17 cellular contexts compared by ENCODE assay signal in the genomic region with DNA sequence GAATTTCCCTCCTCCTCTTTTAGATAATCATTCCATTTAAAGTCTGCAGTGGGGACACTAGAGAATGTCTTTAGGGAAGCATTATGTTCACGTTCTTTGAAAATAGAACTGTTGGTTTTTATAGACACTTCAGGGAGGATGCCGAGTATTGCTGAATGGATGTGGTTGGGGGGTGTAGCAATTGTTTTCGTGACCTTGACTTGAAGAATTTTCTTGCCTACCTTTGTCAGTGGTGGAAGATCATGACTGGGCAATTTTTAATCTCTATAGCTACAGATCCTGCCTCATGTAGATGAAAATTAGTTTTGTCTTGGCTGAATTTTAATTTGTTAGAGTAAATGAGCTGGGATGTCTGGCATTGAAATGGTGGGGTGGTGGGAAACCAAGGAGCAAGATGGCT. TPM values are rescaled to one million over a fixed set of nuclear protein-coding genes. Genes with fewer than 3 reads are reported as not detected.
"Had no signal": no experiment of that assay in that cellular context is flagged by ENCODE, and none has a peak within 500 bp of the region (broad histone marks: within the 10 kb centered on the region; RNA-seq: fewer than 3 reads in every experiment).

No MANE protein-coding gene starts in this region.

- DNase-seq: activated CD4-positive, alpha-beta T cell treated with anti-CD3 and anti-CD28 coated beads, Interleukin-2, amount 50 U/mL, for 4 hours; activated T-cell treated with anti-CD3 and anti-CD28 coated beads, Interleukin-2, amount 50 U/mL, for 1 hour; central memory CD4-positive, alpha-beta T cell; effector CD8-positive, alpha-beta T cell; hippocampal formation; left ventricle myocardium superior; mesenchymal stem cell; ovary; stimulated activated CD4-positive, alpha-beta T cell treated with anti-CD3 and anti-CD28 coated beads, Interleukin-15, amount 100 ng/mL, for 24 hours; stimulated activated CD4-positive, alpha-beta T cell treated with anti-CD3 and anti-CD28 coated beads, Interleukin-4, amount 100 ng/mL, for 24 hours; stimulated activated naive CD8-positive, alpha-beta T cell treated with anti-CD3 and anti-CD28 coated beads, Interleukin-15, amount 100 ng/mL, for 72 hours; testis had no signal

- H3K27me3 ChIP-seq: ovary, testis had no signal

- H3K4me3 Mint-ChIP-seq: activated naive CD4-positive, alpha-beta T cell treated with anti-CD3 and anti-CD28 coated beads, Interleukin-2, amount 50 U/mL, for 24 hours; natural killer cell treated with Interleukin-12 subunit alpha and Interleukin-12 subunit beta and Interleukin-15 and Interleukin-18, amount 100 ng/mL, for 72 hours; stimulated activated naive CD8-positive, alpha-beta T cell treated with anti-CD3 and anti-CD28 coated beads, Interleukin-15, amount 100 ng/mL, for 72 hours had no signal

- H3K27ac ChIP-seq: coronary artery, epithelial cell of prostate, ovary, testis had no signal

- H3K27ac Mint-ChIP-seq: activated naive CD4-positive, alpha-beta T cell treated with anti-CD3 and anti-CD28 coated beads, Interleukin-2, amount 50 U/mL, for 24 hours; natural killer cell treated with Interleukin-12 subunit alpha and Interleukin-12 subunit beta and Interleukin-15 and Interleukin-18, amount 100 ng/mL, for 72 hours; stimulated activated naive CD8-positive, alpha-beta T cell treated with anti-CD3 and anti-CD28 coated beads, Interleukin-15, amount 100 ng/mL, for 72 hours had no signal

- ATAC-seq: activated CD4-positive, CD25-positive, alpha-beta regulatory T cell treated with anti-CD3 and anti-CD28 coated beads, Interleukin-2, amount 50 U/mL, for 24 hours; left ventricle myocardium superior; natural killer cell treated with Interleukin-12 subunit alpha and Interleukin-12 subunit beta and Interleukin-15 and Interleukin-18, amount 100 ng/mL, for 72 hours; stimulated activated naive CD8-positive, alpha-beta T cell treated with anti-CD3 and anti-CD28 coated beads, Interleukin-15, amount 100 ng/mL, for 72 hours had no signal

- H3K36me3 ChIP-seq: ovary had no signal

- H3K36me3 Mint-ChIP-seq: activated naive CD4-positive, alpha-beta T cell treated with anti-CD3 and anti-CD28 coated beads, Interleukin-2, amount 50 U/mL, for 24 hours had no signal

- H3K27me3 Mint-ChIP-seq: activated naive CD4-positive, alpha-beta T cell treated with anti-CD3 and anti-CD28 coated beads, Interleukin-2, amount 50 U/mL, for 24 hours; natural killer cell treated with Interleukin-12 subunit alpha and Interleukin-12 subunit beta and Interleukin-15 and Interleukin-18, amount 100 ng/mL, for 72 hours; stimulated activated naive CD8-positive, alpha-beta T cell treated with anti-CD3 and anti-CD28 coated beads, Interleukin-15, amount 100 ng/mL, for 72 hours had no signal

- H3K4me3 ChIP-seq: coronary artery, ovary, testis had no signal

- H3K9me3 Mint-ChIP-seq: activated naive CD4-positive, alpha-beta T cell treated with anti-CD3 and anti-CD28 coated beads, Interleukin-2, amount 50 U/mL, for 24 hours; natural killer cell treated with Interleukin-12 subunit alpha and Interleukin-12 subunit beta and Interleukin-15 and Interleukin-18, amount 100 ng/mL, for 72 hours; stimulated activated naive CD8-positive, alpha-beta T cell treated with anti-CD3 and anti-CD28 coated beads, Interleukin-15, amount 100 ng/mL, for 72 hours had no signal

- H3K9me3 ChIP-seq: ovary, testis had no signal

RNA-seq across cellular contexts. Expression of a gene that starts 57.9 kb away (rescaled TPM):
- total RNA-seq: natural killer cell treated with Interleukin-12 subunit alpha and Interleukin-12 subunit beta and Interleukin-15 and Interleukin-18, amount 100 ng/mL, for 72 hours had no signal
